In the genomic region with DNA sequence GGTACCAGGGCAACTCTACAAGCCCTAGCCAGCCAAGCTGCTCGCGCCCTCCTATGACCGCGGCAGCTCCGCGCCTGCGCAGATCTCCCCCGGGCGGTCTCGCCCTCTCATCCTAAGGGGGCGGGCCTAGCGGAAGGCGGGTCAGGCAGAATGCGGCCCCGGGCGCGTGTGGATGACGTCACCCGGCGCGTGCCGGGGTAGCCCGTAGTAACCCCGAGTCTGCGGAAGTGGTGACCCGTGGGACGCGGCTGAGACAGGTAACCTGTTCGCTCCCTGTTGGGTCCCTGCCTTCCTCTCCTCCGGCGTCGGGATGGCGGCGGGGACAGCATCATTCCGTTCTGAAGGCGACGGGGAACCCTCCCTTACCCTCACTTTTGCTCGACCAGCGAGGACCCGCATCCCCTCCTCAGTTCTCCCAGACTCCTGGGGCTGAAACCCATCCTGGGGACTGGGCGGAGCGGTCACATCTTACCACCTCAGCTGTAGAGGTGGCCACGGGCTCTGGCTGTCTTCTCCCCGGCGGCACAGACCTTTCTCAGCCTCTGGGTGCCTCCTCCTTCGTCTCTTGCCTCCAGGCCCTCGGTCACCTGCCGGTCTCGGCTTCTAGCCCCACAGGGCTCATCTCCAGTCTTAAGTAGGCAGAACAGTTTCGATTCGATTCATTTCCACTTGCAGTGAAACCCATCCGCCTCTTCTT, we compare ENCODE assay signal across 8 cellular contexts. TPM values are rescaled to one million over a fixed set of nuclear protein-coding genes. Genes with fewer than 3 reads are reported as not detected.
DNase-seq lines count a peak whose midpoint lies in the region; ATAC-seq lines count a peak whose summit lies in the region.

A gene with protein sequence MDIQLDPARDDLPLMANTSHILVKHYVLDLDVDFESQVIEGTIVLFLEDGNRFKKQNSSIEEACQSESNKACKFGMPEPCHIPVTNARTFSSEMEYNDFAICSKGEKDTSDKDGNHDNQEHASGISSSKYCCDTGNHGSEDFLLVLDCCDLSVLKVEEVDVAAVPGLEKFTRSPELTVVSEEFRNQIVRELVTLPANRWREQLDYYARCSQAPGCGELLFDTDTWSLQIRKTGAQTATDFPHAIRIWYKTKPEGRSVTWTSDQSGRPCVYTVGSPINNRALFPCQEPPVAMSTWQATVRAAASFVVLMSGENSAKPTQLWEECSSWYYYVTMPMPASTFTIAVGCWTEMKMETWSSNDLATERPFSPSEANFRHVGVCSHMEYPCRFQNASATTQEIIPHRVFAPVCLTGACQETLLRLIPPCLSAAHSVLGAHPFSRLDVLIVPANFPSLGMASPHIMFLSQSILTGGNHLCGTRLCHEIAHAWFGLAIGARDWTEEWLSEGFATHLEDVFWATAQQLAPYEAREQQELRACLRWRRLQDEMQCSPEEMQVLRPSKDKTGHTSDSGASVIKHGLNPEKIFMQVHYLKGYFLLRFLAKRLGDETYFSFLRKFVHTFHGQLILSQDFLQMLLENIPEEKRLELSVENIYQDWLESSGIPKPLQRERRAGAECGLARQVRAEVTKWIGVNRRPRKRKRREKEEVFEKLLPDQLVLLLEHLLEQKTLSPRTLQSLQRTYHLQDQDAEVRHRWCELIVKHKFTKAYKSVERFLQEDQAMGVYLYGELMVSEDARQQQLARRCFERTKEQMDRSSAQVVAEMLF (plus strand): TSS at position 205 of the 697 bp plus-strand sequence. CDS start 33,085 bp downstream, outside the sequence.

- peak; percentile 76 for ATAC-seq in GM19468 (IDR thresholded peaks at IDR 0.05; ENCODE audit: extremely low read depth, unreplicated experiment)

- peaks cover 0 to 7% (median 4%) of the 10 kb centered on the region in 3 donors for H3K36me3 Mint-ChIP-seq in CD8-positive, alpha-beta memory T cell

- H3K4me3 Mint-ChIP-seq in CD8-positive, alpha-beta memory T cell = peak within 1 kb of the TSS; percentile 84 to 100 (median 98)

- H3K4me3 ChIP-seq in CD8-positive, alpha-beta memory T cell (ENCODE audit: low read length) = peak within 1 kb of the TSS; percentile 92
- H3K4me3 ChIP-seq in effector memory CD4-positive, alpha-beta T cell (ENCODE audit: insufficient read depth, low read depth, low read length, poor library complexity, severe bottlenecking) = peak within 1 kb of the TSS; percentile 92

- H3K27ac ChIP-seq in CD8-positive, alpha-beta memory T cell (ENCODE audit: low read depth, low read length) = peak within 1 kb of the TSS; percentile 95
- H3K27ac ChIP-seq in effector memory CD4-positive, alpha-beta T cell (ENCODE audit: insufficient read depth, low read length, poor library complexity, severe bottlenecking) = peak within 1 kb of the TSS; percentile 81

- peak; percentile 98 to 100 (median 99) for DNase-seq in CD8-positive, alpha-beta memory T cell
- DNase-seq in HS-5 (ENCODE audit: low read depth) (peak; percentile 74), lung microvascular endothelial cell (ENCODE audit: low read depth in 2 of 2) (peak; percentile 94 to 97)
- peak; percentile 94 for DNase-seq in NK-92 treated with Interleukin-12 subunit alpha and Interleukin-12 subunit beta, amount 100 ng/mL, for 24 hours (lab: John Stamatoyannopoulos, UW)
- peak; percentile 100 for DNase-seq in activated CD8-positive, alpha-beta memory T cell treated with anti-CD3 and anti-CD28 coated beads for 24 hours
- peak; percentile 96 to 99 (median 98) for DNase-seq in effector memory CD4-positive, alpha-beta T cell
- DNase-seq in stimulated activated CD4-positive, alpha-beta T cell treated with anti-CD3 and anti-CD28 coated beads, TNF-alpha, amount 100 ng/mL, for 48 hours (ENCODE audit: low read depth in 3 of 3) = peak; percentile 97 to 100 (median 99)

- peaks cover 0 to 3% of the 10 kb centered on the region in 2 donors for H3K27me3 Mint-ChIP-seq in CD8-positive, alpha-beta memory T cell

- H3K27ac Mint-ChIP-seq in CD8-positive, alpha-beta memory T cell = peak within 1 kb of the TSS; percentile 91 to 100 (median 99)

- no peaks in the 10 kb centered on the region for H3K9me3 Mint-ChIP-seq in CD8-positive, alpha-beta memory T cell

- H3K36me3 ChIP-seq in CD8-positive, alpha-beta memory T cell (ENCODE audit: insufficient read depth, low read length) = no peaks in the 10 kb centered on the region
- H3K36me3 ChIP-seq in effector memory CD4-positive, alpha-beta T cell (ENCODE audit: control insufficient read depth, insufficient read depth, low read length) = no peaks in the 10 kb centered on the region

- POLR2A ChIA-PET in CD8-positive, alpha-beta memory T cell (lab: Charles Lee) = interaction anchor here (0.9 to 1.0 kb wide), 2 partner anchors 87 to 591 kb away, joined by 3 read pairs; a partner anchor contains a TSS

- no peaks in the 10 kb centered on the region for H3K9me3 ChIP-seq in CD8-positive, alpha-beta memory T cell (ENCODE audit: low read length)
- H3K9me3 ChIP-seq in effector memory CD4-positive, alpha-beta T cell (ENCODE audit: control insufficient read depth, low read length) = no peaks in the 10 kb centered on the region

- H3K27me3 ChIP-seq in CD8-positive, alpha-beta memory T cell (ENCODE audit: insufficient read depth, low read length, poor library complexity, severe bottlenecking) = no peaks in the 10 kb centered on the region
- H3K27me3 ChIP-seq in effector memory CD4-positive, alpha-beta T cell (replicated peaks; ENCODE audit: control insufficient read depth, insufficient read depth, low read length, poor library complexity, severe bottlenecking) = no peaks in the 10 kb centered on the region

- peaks cover 12% of the 10 kb centered on the region for H3K4me1 ChIP-seq in CD8-positive, alpha-beta memory T cell (ENCODE audit: insufficient read depth, low read length)
- peaks cover 6% of the 10 kb centered on the region for H3K4me1 ChIP-seq in effector memory CD4-positive, alpha-beta T cell (ENCODE audit: control insufficient read depth, insufficient read depth, low read length, poor library complexity, severe bottlenecking)

- CTCF ChIA-PET in CD8-positive, alpha-beta memory T cell (lab: Charles Lee) = interaction anchor here (1.6 kb wide), 1 partner anchor 57 kb away, joined by 10 read pairs; no protein-coding TSS in a partner anchor

- H3K4me1 Mint-ChIP-seq in CD8-positive, alpha-beta memory T cell = peaks cover 7 to 24% (median 10%) of the 10 kb centered on the region in 3 donors

RNA-seq across cellular contexts. Expression of the gene that starts here (rescaled TPM):
- 1 to 10 TPM; 6.9 to 7.1 TPM for total RNA-seq in CD8-positive, alpha-beta memory T cell
- polyA plus RNA-seq in CD8-positive, alpha-beta memory T cell = 4.2 TPM
- 22.0 and 33.9 TPM in 2 replicates for total RNA-seq in lung microvascular endothelial cell

Comparison
In these comparisons a context has a peak if more than half of its experiments do, and no peak if none do; other contexts are left out.
1. Peak in every context shown above with its lines: DNase-seq, ATAC-seq, H3K4me3 ChIP-seq and H3K27ac ChIP-seq.